ENCODE assay signal across 16 cellular contexts in genomic region chr16:6190756-6191155, GRCh38.
DNase-seq lines count a peak whose midpoint lies in the region; ATAC-seq and TF ChIP-seq lines count a peak whose summit lies in the region.
"Had no signal": no experiment of that assay in that cellular context is flagged by ENCODE, and none has a peak within 500 bp of the region (broad histone marks: within the 10 kb centered on the region; RNA-seq: fewer than 3 reads in every experiment).

No MANE protein-coding gene starts in this region.

- no peaks in the 10 kb centered on the region for H3K36me3 ChIP-seq in parathyroid adenoma (ENCODE audit: control insufficient read depth, insufficient read depth, low read length)
- H3K36me3 ChIP-seq: BE2C; BLaER1 treated with 17β-estradiol and CSF1 and Interleukin-3, amounts not matched to agents 10 nM and 100 nM had no signal

- peak overlapping the region; percentile 21 for H2AFZ ChIP-seq in parathyroid adenoma
- H2AFZ ChIP-seq: GM23248 had no signal

- no peaks in the 10 kb centered on the region for H3K9me3 ChIP-seq in parathyroid adenoma (ENCODE audit: control insufficient read depth, low read length)
- H3K9me3 ChIP-seq: BE2C; BLaER1 treated with 17β-estradiol and CSF1 and Interleukin-3, amounts not matched to agents 10 nM and 100 nM had no signal

- DNase-seq in NCI-H1694 (lab: John Stamatoyannopoulos, UW) = peak; percentile 24
- peak; percentile 59 for DNase-seq in cerebellar cortex (ENCODE audit: low spot score)
- no peak for DNase-seq in MV-4-11 (lab: John Stamatoyannopoulos, UW)
- DNase-seq in stimulated activated CD4-positive, alpha-beta T cell treated with anti-CD3 and anti-CD28 coated beads, Interleukin-15, amount 100 ng/mL, for 24 hours = no peak
- DNase-seq: BE2C; Calu3; CD4-positive, alpha-beta T cell; CD8-positive, alpha-beta memory T cell; DMS53; DMS79 treated with DMSO at 0.1 percent for 48 hours; GM23248; H7; HCEC 1CT had no signal

- ATAC-seq in GM21526 (IDR thresholded peaks at IDR 0.05; ENCODE audit: low FRiP score, unreplicated experiment) = no peak

- H3K79me2 ChIP-seq in parathyroid adenoma = no peaks in the 10 kb centered on the region

- TF ChIP-seq CTCF in parathyroid adenoma (IDR thresholded peaks at IDR 0.05) = no peak

- no peaks in the 10 kb centered on the region for H3K27me3 ChIP-seq in parathyroid adenoma (ENCODE audit: control insufficient read depth, insufficient read depth, low read length)
- H3K27me3 ChIP-seq: BE2C; BLaER1 treated with 17β-estradiol and CSF1 and Interleukin-3, amounts not matched to agents 10 nM and 100 nM had no signal

- H3K4me3 ChIP-seq in parathyroid adenoma (ENCODE audit: low read depth, low read length) = no peak overlapping the region
- H3K4me3 ChIP-seq: BLaER1 treated with 17β-estradiol and CSF1 and Interleukin-3, amounts not matched to agents 10 nM and 100 nM; GM23248 had no signal

- no peaks in the 10 kb centered on the region for H3K4me1 ChIP-seq in parathyroid adenoma
- H3K4me1 ChIP-seq: BE2C; BLaER1 treated with 17β-estradiol and CSF1 and Interleukin-3, amounts not matched to agents 10 nM and 100 nM had no signal

- H3K27ac ChIP-seq in parathyroid adenoma = no peak overlapping the region
- H3K27ac ChIP-seq: BLaER1 treated with 17β-estradiol and CSF1 and Interleukin-3, amounts not matched to agents 10 nM and 100 nM; GM23248 had no signal

- no peak overlapping the region for H3K4me2 ChIP-seq in parathyroid adenoma (ENCODE audit: low read length)
- H3K4me2 ChIP-seq: BLaER1 treated with 17β-estradiol and CSF1 and Interleukin-3, amounts not matched to agents 10 nM and 100 nM had no signal

- H3K9ac ChIP-seq in parathyroid adenoma = no peak overlapping the region
- H3K9ac ChIP-seq: BLaER1 treated with 17β-estradiol and CSF1 and Interleukin-3, amounts not matched to agents 10 nM and 100 nM; GM23248 had no signal

Comparison
In these comparisons a context has a peak if more than half of its experiments do, and no peak if none do; other contexts are left out.
1. DNase-seq: peak in NCI-H1694 (single experiment) and cerebellar cortex (single experiment); none in MV-4-11 (single experiment) and stimulated activated CD4-positive, alpha-beta T cell treated with anti-CD3 and anti-CD28 coated beads, Interleukin-15, amount 100 ng/mL, for 24 hours (single experiment).